Comparison of ENCODE assay signal across 8 cellular contexts in the genomic region with DNA sequence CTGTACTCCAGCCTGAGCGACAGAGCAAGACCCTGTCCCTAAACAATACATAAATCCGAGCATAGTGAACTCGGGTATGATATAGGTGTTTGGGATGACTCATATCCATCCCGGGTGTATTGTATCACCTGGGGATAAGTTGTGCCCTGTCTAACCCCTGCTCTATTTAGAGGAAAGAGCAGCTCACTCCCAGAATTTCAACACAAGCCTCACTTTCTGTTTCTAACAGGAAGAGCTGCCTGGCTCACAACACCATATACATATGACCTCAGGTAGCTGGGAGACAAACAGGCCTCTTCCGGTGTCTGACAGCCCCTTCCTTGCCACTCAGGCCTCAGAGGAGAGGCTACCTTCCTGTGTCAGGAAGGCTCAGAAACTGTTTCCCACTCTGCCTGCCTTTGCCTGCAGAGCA. TPM values are rescaled to one million over a fixed set of nuclear protein-coding genes. Genes with fewer than 3 reads are reported as not detected.
A peak's percentile ranks its signal among the peaks of the same experiment; 100 is the strongest.
DNase-seq lines count a peak whose midpoint lies in the region; ATAC-seq and TF ChIP-seq lines count a peak whose summit lies in the region.

No MANE protein-coding gene starts in this region.

- H3K36me3 Mint-ChIP-seq in activated naive CD8-positive, alpha-beta T cell treated with anti-CD3 and anti-CD28 coated beads for 36 hours, result peaks cover 3% of the 10 kb centered on the region

- H3K9me3 ChIP-seq in cardiac muscle cell (ENCODE audit: low read depth), result no peaks in the 10 kb centered on the region
- H3K9me3 ChIP-seq in right atrium auricular region, result no peaks in the 10 kb centered on the region

- H3K27me3 ChIP-seq in cardiac muscle cell (no peaks in the 10 kb centered on the region), right atrium auricular region (no peaks in the 10 kb centered on the region)

- H3K4me1 Mint-ChIP-seq in activated naive CD8-positive, alpha-beta T cell treated with anti-CD3 and anti-CD28 coated beads for 36 hours, result peaks cover 23% of the 10 kb centered on the region

- H3K4me1 ChIP-seq in cardiac muscle cell (ENCODE audit: low read depth) (peaks cover 40% of the 10 kb centered on the region), right atrium auricular region (peaks cover 0 to 31% of the 10 kb centered on the region in 2 donors)

- H3K4me3 ChIP-seq in cardiac muscle cell, result no peak overlapping the region
- no peak overlapping the region for H3K4me3 ChIP-seq in right atrium auricular region

- ATAC-seq in GM18502 (IDR thresholded peaks at IDR 0.05; ENCODE audit: poor library complexity, unreplicated experiment), result no peak

- H3K36me3 ChIP-seq in cardiac muscle cell (no peaks in the 10 kb centered on the region), right atrium auricular region (no peaks in the 10 kb centered on the region)

- in situ Hi-C loops in G401 (cut with HindIII; ENCODE audit: low sequenced_read_pairs), result no loop called here

- DNase-seq in cardiac muscle cell (ENCODE audit: low read depth in 1 of 2, low spot score in 1 of 2) (peak in 1 of 2 donors; percentile 51), right atrium auricular region (ENCODE audit: low spot score) (no peak), LoVo (ENCODE audit: low spot score) (peak; percentile 75), lung microvascular endothelial cell (ENCODE audit: low read depth in 2 of 2) (peak; percentile 86 to 88), G401 (ENCODE audit: low spot score) (no peak), NCI-H2107 (lab: John Stamatoyannopoulos, UW) (no peak)
- DNase-seq in activated naive CD8-positive, alpha-beta T cell treated with anti-CD3 and anti-CD28 coated beads for 36 hours, result peak; percentile 48

- no peaks in the 10 kb centered on the region for H3K27me3 Mint-ChIP-seq in activated naive CD8-positive, alpha-beta T cell treated with anti-CD3 and anti-CD28 coated beads for 36 hours

- TF ChIP-seq CTCF in cardiac muscle cell (IDR thresholded peaks at IDR 0.05; ENCODE audit: low read depth, low read length) (no peak), right atrium auricular region (IDR thresholded peaks at IDR 0.05) (no peak)

- H3K27ac Mint-ChIP-seq in activated naive CD8-positive, alpha-beta T cell treated with anti-CD3 and anti-CD28 coated beads for 36 hours, result peak overlapping the region; percentile 90

- peak overlapping the region; percentile 36 for H3K27ac ChIP-seq in cardiac muscle cell
- peak overlapping the region in 1 of 2 donors; percentile 2 for H3K27ac ChIP-seq in right atrium auricular region

- no peak overlapping the region for H3K4me3 Mint-ChIP-seq in activated naive CD8-positive, alpha-beta T cell treated with anti-CD3 and anti-CD28 coated beads for 36 hours

- no peaks in the 10 kb centered on the region for H3K9me3 Mint-ChIP-seq in activated naive CD8-positive, alpha-beta T cell treated with anti-CD3 and anti-CD28 coated beads for 36 hours

RNA-seq across cellular contexts. Expression of a gene that starts 9.9 kb away (rescaled TPM):
- total RNA-seq in cardiac muscle cell, result 27.4 and 34.9 TPM in 2 replicates
- 10.2 and 13.6 TPM in 2 replicates for polyA plus RNA-seq in cardiac muscle cell
- 10 to 100 TPM; 16.9 TPM for total RNA-seq in right atrium auricular region
- total RNA-seq in activated naive CD8-positive, alpha-beta T cell treated with anti-CD3 and anti-CD28 coated beads for 36 hours, result 10 to 100 TPM; 14.2 to 16.6 TPM
- 20.7 and 30.2 TPM in 2 replicates for total RNA-seq in lung microvascular endothelial cell
- 20.4 and 27.6 TPM in 2 replicates for total RNA-seq in G401 (2014; rRNA removed; shearing (Covaris generic))

RNA-seq across cellular contexts. Expression of a gene that starts 47.0 kb away (rescaled TPM):
- total RNA-seq in cardiac muscle cell (407 and 422 TPM in 2 replicates), right atrium auricular region (100 to 1,000 TPM; 193 to 284 TPM), lung microvascular endothelial cell (293 and 344 TPM in 2 replicates)
- polyA plus RNA-seq in cardiac muscle cell, result 213 and 387 TPM in 2 replicates
- 100 to 1,000 TPM; 656 to 671 TPM for total RNA-seq in activated naive CD8-positive, alpha-beta T cell treated with anti-CD3 and anti-CD28 coated beads for 36 hours
- total RNA-seq in G401 (2014; rRNA removed; shearing (Covaris generic)), result 595 and 685 TPM in 2 replicates

RNA-seq across cellular contexts. Expression of a gene that starts 52.1 kb away (rescaled TPM):
- 49.9 and 59.1 TPM in 2 replicates for total RNA-seq in cardiac muscle cell
- 43.8 and 44.2 TPM in 2 replicates for polyA plus RNA-seq in cardiac muscle cell
- 10 to 100 TPM; 17.8 to 18.5 TPM for total RNA-seq in right atrium auricular region
- total RNA-seq in activated naive CD8-positive, alpha-beta T cell treated with anti-CD3 and anti-CD28 coated beads for 36 hours, result 10 to 100 TPM; 20.2 to 21.9 TPM
- 15.9 and 18.8 TPM in 2 replicates for total RNA-seq in lung microvascular endothelial cell
- 41.7 and 46.3 TPM in 2 replicates for total RNA-seq in G401 (2014; rRNA removed; shearing (Covaris generic))

RNA-seq across cellular contexts. Expression of a gene that starts 57.2 kb away (rescaled TPM):
- total RNA-seq in cardiac muscle cell (0.80 and 0.99 TPM in 2 replicates), right atrium auricular region (under 1 TPM in 1 of 2 donors, not detected in 1; 0.39 TPM), lung microvascular endothelial cell (under 0.01 TPM in 2 replicates)
- 1.1 and 2.5 TPM in 2 replicates for polyA plus RNA-seq in cardiac muscle cell
- total RNA-seq in activated naive CD8-positive, alpha-beta T cell treated with anti-CD3 and anti-CD28 coated beads for 36 hours, result under 1 TPM; 0.40 to 0.41 TPM
- not detected in 2 replicates for total RNA-seq in G401 (2014; rRNA removed; shearing (Covaris generic))

RNA-seq across cellular contexts. Expression of a gene that starts 57.3 kb away (rescaled TPM):
- total RNA-seq in cardiac muscle cell, result 63.3 and 127 TPM in 2 replicates
- polyA plus RNA-seq in cardiac muscle cell, result 124 and 183 TPM in 2 replicates
- total RNA-seq in right atrium auricular region, result 10 to 100 TPM; 53.2 to 62.1 TPM
- total RNA-seq in activated naive CD8-positive, alpha-beta T cell treated with anti-CD3 and anti-CD28 coated beads for 36 hours, result 100 to 1,000 TPM; 131 to 140 TPM
- total RNA-seq in lung microvascular endothelial cell, result 34.4 and 52.6 TPM in 2 replicates
- 225 and 303 TPM in 2 replicates for total RNA-seq in G401 (2014; rRNA removed; shearing (Covaris generic))

Comparison
In these comparisons a context has a peak if more than half of its experiments do, and no peak if none do; other contexts are left out.
1. DNase-seq: peak in LoVo (single experiment), activated naive CD8-positive, alpha-beta T cell treated with anti-CD3 and anti-CD28 coated beads for 36 hours (single experiment) and lung microvascular endothelial cell (2 of 2); none in right atrium auricular region (single experiment), G401 (single experiment) and NCI-H2107 (single experiment).